In genomic region chr9:107260437-107261081, GRCh38 we compare ENCODE assay signal across 8 cellular contexts. TPM values are rescaled to one million over a fixed set of nuclear protein-coding genes. Genes with fewer than 3 reads are reported as not detected.
DNase-seq lines count a peak whose midpoint lies in the region; ATAC-seq and TF ChIP-seq lines count a peak whose summit lies in the region.

No MANE protein-coding gene starts in this region.

- H3K27me3 Mint-ChIP-seq in natural killer cell treated with Interleukin-12 subunit alpha and Interleukin-12 subunit beta and Interleukin-15 and Interleukin-18, amount 100 ng/mL, for 72 hours = peaks cover 0 to 2% of the 10 kb centered on the region in 2 donors
- no peaks in the 10 kb centered on the region for H3K27me3 Mint-ChIP-seq in Calu3 (ENCODE audit: unreplicated experiment)

- intact Hi-C loops in Calu3 (cut with micrococcal nuclease; ENCODE audit: unreplicated experiment) = no loop called here

- no TSS peak for BruUV-seq in Calu3 (replicated peaks; lab: Mats Ljungman, UMichigan)

- ATAC-seq in GM19035 (IDR thresholded peaks at IDR 0.05; ENCODE audit: unreplicated experiment) (peak; percentile 99), HG02870 (IDR thresholded peaks at IDR 0.05; ENCODE audit: unreplicated experiment) (peak; percentile 99)
- ATAC-seq in natural killer cell treated with Interleukin-12 subunit alpha and Interleukin-12 subunit beta and Interleukin-15 and Interleukin-18, amount 100 ng/mL, for 72 hours = peak in 1 of 2 donors; percentile 48

- CTCF ChIA-PET in HEK293T (lab: Yijun Ruan, JAX) (interaction anchor here (0.6 to 1.1 kb wide), 4 partner anchors 25 to 82 kb away, joined by 3 to 4 read pairs (median 4); no protein-coding TSS in a partner anchor), Calu3 (lab: Charles Lee) (interaction anchor here (1.1 kb wide), 1 partner anchor 11 kb away, joined by 3 read pairs; no protein-coding TSS in a partner anchor)

- no peaks in the 10 kb centered on the region for H3K36me3 Mint-ChIP-seq in natural killer cell treated with Interleukin-12 subunit alpha and Interleukin-12 subunit beta and Interleukin-15 and Interleukin-18, amount 100 ng/mL, for 72 hours
- H3K36me3 Mint-ChIP-seq in Calu3 (ENCODE audit: insufficient read depth, unreplicated experiment) = no peaks in the 10 kb centered on the region

- POLR2A ChIA-PET in HEK293T (lab: Yijun Ruan, JAX) = interaction anchor here (0.6 to 1.7 kb wide), 3 partner anchors 13 to 23 kb away, joined by 3 to 7 read pairs (median 3); no protein-coding TSS in a partner anchor

- peak overlapping the region; percentile 12 to 20 for H3K27ac Mint-ChIP-seq in natural killer cell treated with Interleukin-12 subunit alpha and Interleukin-12 subunit beta and Interleukin-15 and Interleukin-18, amount 100 ng/mL, for 72 hours
- no peak overlapping the region for H3K27ac Mint-ChIP-seq in Calu3 (ENCODE audit: unreplicated experiment)

- DNase-seq in NOMO-1 (lab: John Stamatoyannopoulos, UW; ENCODE audit: unreplicated experiment in 2 of 2) = peak; percentile 17 to 71
- no peak for DNase-seq in natural killer cell treated with Interleukin-12 subunit alpha and Interleukin-12 subunit beta and Interleukin-15 and Interleukin-18, amount 100 ng/mL, for 72 hours (ENCODE audit: low spot score)
- DNase-seq in hepatic stellate cell (ENCODE audit: low spot score) = no peak
- DNase-seq in HEK293T (ENCODE audit: extremely low spot score) = no peak
- DNase-seq in Calu3 = no peak
- DNase-seq in HK-2 (ENCODE audit: unreplicated experiment) = no peak

- peaks cover 10 to 12% of the 10 kb centered on the region in 2 donors for H3K4me1 Mint-ChIP-seq in natural killer cell treated with Interleukin-12 subunit alpha and Interleukin-12 subunit beta and Interleukin-15 and Interleukin-18, amount 100 ng/mL, for 72 hours (ENCODE audit: low read depth in 2 of 2)
- peaks cover 10% of the 10 kb centered on the region for H3K4me1 Mint-ChIP-seq in Calu3 (ENCODE audit: low read depth, unreplicated experiment)

- H3K9me3 Mint-ChIP-seq in natural killer cell treated with Interleukin-12 subunit alpha and Interleukin-12 subunit beta and Interleukin-15 and Interleukin-18, amount 100 ng/mL, for 72 hours = no peaks in the 10 kb centered on the region
- H3K9me3 Mint-ChIP-seq in Calu3 (ENCODE audit: low read depth, unreplicated experiment) = no peaks in the 10 kb centered on the region

- peak overlapping the region; percentile 53 for H3K4me3 Mint-ChIP-seq in natural killer cell treated with Interleukin-12 subunit alpha and Interleukin-12 subunit beta and Interleukin-15 and Interleukin-18, amount 100 ng/mL, for 72 hours
- no peak overlapping the region for H3K4me3 Mint-ChIP-seq in Calu3 (ENCODE audit: low read depth, unreplicated experiment)

- TF ChIP-seq CTCF in Calu3 (IDR thresholded peaks at IDR 0.05; ENCODE audit: unreplicated experiment) = no peak

TF ChIP-seq in HEK293T, 16 proteins besides CTCF, POLR2A, EP300 and RAD21:
- TF ChIP-seq ELF4 (IDR thresholded peaks at IDR 0.05) = no peak
- no peak for TF ChIP-seq FOXM1 (IDR thresholded peaks at IDR 0.05; ENCODE audit: borderline replicate concordance)
- no peak for TF ChIP-seq L3MBTL2 (conservative IDR thresholded peaks at IDR 0.05)
- TF ChIP-seq ZNF384 (IDR thresholded peaks at IDR 0.05) = no peak
- TF ChIP-seq ARNT (IDR thresholded peaks at IDR 0.05) = no peak
- no peak for TF ChIP-seq FOXK2 (IDR thresholded peaks at IDR 0.05)
- no peak for TF ChIP-seq CTBP1 (IDR thresholded peaks at IDR 0.05; ENCODE audit: borderline replicate concordance)
- no peak for TF ChIP-seq LEF1 (IDR thresholded peaks at IDR 0.05; ENCODE audit: borderline replicate concordance)
- no peak for TF ChIP-seq TARDBP (IDR thresholded peaks at IDR 0.05)
- no peak for TF ChIP-seq BHLHE40 (IDR thresholded peaks at IDR 0.05; ENCODE audit: borderline replicate concordance)
- TF ChIP-seq SUZ12 (IDR thresholded peaks at IDR 0.05) = no peak
- TF ChIP-seq SP1 (IDR thresholded peaks at IDR 0.05) = no peak
- no peak for TF ChIP-seq FOXA1 (IDR thresholded peaks at IDR 0.05)
- TF ChIP-seq NFRKB (IDR thresholded peaks at IDR 0.05) = no peak
- TF ChIP-seq HDGF (IDR thresholded peaks at IDR 0.05; ENCODE audit: borderline replicate concordance) = no peak
- TF ChIP-seq, protein P1, sequence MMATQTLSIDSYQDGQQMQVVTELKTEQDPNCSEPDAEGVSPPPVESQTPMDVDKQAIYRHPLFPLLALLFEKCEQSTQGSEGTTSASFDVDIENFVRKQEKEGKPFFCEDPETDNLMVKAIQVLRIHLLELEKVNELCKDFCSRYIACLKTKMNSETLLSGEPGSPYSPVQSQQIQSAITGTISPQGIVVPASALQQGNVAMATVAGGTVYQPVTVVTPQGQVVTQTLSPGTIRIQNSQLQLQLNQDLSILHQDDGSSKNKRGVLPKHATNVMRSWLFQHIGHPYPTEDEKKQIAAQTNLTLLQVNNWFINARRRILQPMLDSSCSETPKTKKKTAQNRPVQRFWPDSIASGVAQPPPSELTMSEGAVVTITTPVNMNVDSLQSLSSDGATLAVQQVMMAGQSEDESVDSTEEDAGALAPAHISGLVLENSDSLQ (IDR thresholded peaks at IDR 0.05) = no peak
TF ChIP-seq in HEK293T: peak in this region for 0.

RNA-seq across cellular contexts. Expression of gene RAD23B, which starts 22.5 kb away (rescaled TPM):
- 10 to 100 TPM; 94.7 to 94.8 TPM for total RNA-seq in natural killer cell treated with Interleukin-12 subunit alpha and Interleukin-12 subunit beta and Interleukin-15 and Interleukin-18, amount 100 ng/mL, for 72 hours
- 82.3 and 97.8 TPM in 2 replicates for total RNA-seq in Calu3 (2022)

Comparison
In these comparisons a context has a peak if more than half of its experiments do, and no peak if none do; other contexts are left out.
1. DNase-seq: peak in NOMO-1 (2 of 2); none in natural killer cell treated with Interleukin-12 subunit alpha and Interleukin-12 subunit beta and Interleukin-15 and Interleukin-18, amount 100 ng/mL, for 72 hours (single experiment), hepatic stellate cell (single experiment), HEK293T (single experiment), Calu3 (single experiment) and HK-2 (single experiment).